8 cellular contexts compared by ENCODE assay signal in the genomic region with DNA sequence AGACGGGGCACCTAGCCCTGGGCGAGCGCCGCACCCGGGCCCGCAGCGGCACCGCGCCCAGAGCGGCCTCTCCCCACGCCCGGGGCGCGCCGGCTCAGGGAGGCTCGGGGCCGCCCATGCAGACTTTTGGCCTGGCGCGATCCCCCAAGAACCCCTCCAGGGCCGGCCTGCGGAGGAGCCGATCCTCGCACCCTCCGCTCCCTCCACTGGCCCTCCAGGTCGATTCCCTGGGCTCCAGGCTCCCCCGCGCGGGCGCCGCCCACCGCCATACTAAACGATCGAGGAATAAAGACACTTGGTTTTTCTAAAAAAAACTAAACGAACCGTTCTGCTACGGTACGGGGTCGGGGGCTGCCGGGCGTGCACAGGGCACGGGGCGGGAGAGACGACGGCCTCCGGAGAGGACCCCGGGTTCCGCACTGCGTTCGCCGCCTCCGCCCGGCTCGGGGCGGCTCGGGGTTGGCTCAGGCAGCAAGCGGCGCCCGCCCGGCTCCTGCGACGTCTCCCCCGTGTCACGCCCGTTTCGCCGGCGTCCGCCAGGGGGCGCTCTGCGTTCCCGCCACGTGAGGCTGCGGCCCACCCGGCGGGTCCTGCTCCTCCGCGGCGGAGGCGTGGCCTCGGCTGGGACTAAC. TPM values are rescaled to one million over a fixed set of nuclear protein-coding genes. Genes with fewer than 3 reads are reported as not detected.
DNase-seq lines count a peak whose midpoint lies in the region; ATAC-seq and TF ChIP-seq lines count a peak whose summit lies in the region.

No MANE protein-coding gene starts in this region.

- H3K4me1 Mint-ChIP-seq in activated naive CD8-positive, alpha-beta T cell treated with anti-CD3 and anti-CD28 coated beads, Interleukin-2, amount 50 U/mL, for 24 hours: peaks cover 27% of the 10 kb centered on the region

- no peaks in the 10 kb centered on the region for H4K20me1 ChIP-seq in SU-DHL-6 (ENCODE audit: low read depth, low read length)

- peak overlapping the region; percentile 93 for H2AFZ ChIP-seq in SU-DHL-6 (ENCODE audit: low read depth, low read length, severe bottlenecking)

- no peaks in the 10 kb centered on the region for H3K9me3 Mint-ChIP-seq in activated naive CD8-positive, alpha-beta T cell treated with anti-CD3 and anti-CD28 coated beads, Interleukin-2, amount 50 U/mL, for 24 hours

- peak overlapping the region; percentile 71 for H3K27ac Mint-ChIP-seq in activated naive CD8-positive, alpha-beta T cell treated with anti-CD3 and anti-CD28 coated beads, Interleukin-2, amount 50 U/mL, for 24 hours

- DNase-seq in NCI-H128 (lab: John Stamatoyannopoulos, UW; ENCODE audit: unreplicated experiment) (peak; percentile 86), cardiac septum (ENCODE audit: low spot score) (peak; percentile 98), pons (ENCODE audit: low spot score) (peak; percentile 92), transverse colon (peak; percentile 97)
- DNase-seq in activated naive CD8-positive, alpha-beta T cell treated with anti-CD3 and anti-CD28 coated beads, Interleukin-2, amount 50 U/mL, for 24 hours: peak; percentile 99

- intact Hi-C loops in cardiac septum (cut with DNase I) (loop anchor here (2.0 kb wide), 1 partner anchor 35 kb away; a partner anchor contains a TSS), transverse colon (cut with DNase I; ENCODE audit: low total_unique reads) (loop anchor here (5.0 kb wide), 2 partner anchors 34 to 54 kb away; a partner anchor contains a TSS)

- TF ChIP-seq EP300 in transverse colon (IDR thresholded peaks at IDR 0.05; ENCODE audit: low read depth): no peak

- no peaks in the 10 kb centered on the region for H3K27me3 Mint-ChIP-seq in activated naive CD8-positive, alpha-beta T cell treated with anti-CD3 and anti-CD28 coated beads, Interleukin-2, amount 50 U/mL, for 24 hours

- no peaks in the 10 kb centered on the region for H3K9me2 ChIP-seq in SU-DHL-6 (replicated peaks; ENCODE audit: insufficient read depth, low read length)

- WGBS in transverse colon (ENCODE audit: low coverage in 1 of 2), 2 donors: 0% methylated on average over 64 of the region's 80 CpGs; no CpG with 5 or more reads in 1 of the 2 donors

- H3K9ac ChIP-seq in SU-DHL-6 (ENCODE audit: low read length): peak overlapping the region; percentile 69

- H3K36me3 ChIP-seq in SU-DHL-6 (ENCODE audit: low read length) (no peaks in the 10 kb centered on the region), transverse colon (no peaks in the 10 kb centered on the region)

- peak; percentile 85 for ATAC-seq in HG02759 (IDR thresholded peaks at IDR 0.05; ENCODE audit: unreplicated experiment)
- ATAC-seq in activated naive CD8-positive, alpha-beta T cell treated with anti-CD3 and anti-CD28 coated beads, Interleukin-2, amount 50 U/mL, for 24 hours: peak; percentile 93

- TF ChIP-seq CTCF in GM12875 (IDR thresholded peaks at IDR 0.05; ENCODE audit: borderline replicate concordance, insufficient read depth, low read depth, low read length): peak; percentile 96
- peak; percentile 64 for TF ChIP-seq CTCF in SU-DHL-6 (IDR thresholded peaks at IDR 0.05; ENCODE audit: insufficient read depth, low read length, poor library complexity, severe bottlenecking)
- TF ChIP-seq CTCF in transverse colon (IDR thresholded peaks at IDR 0.05): peak; percentile 52 to 95 (median 89)

- H3K4me3 Mint-ChIP-seq in activated naive CD8-positive, alpha-beta T cell treated with anti-CD3 and anti-CD28 coated beads, Interleukin-2, amount 50 U/mL, for 24 hours: peak overlapping the region; percentile 80

- TF ChIP-seq POLR2A in transverse colon (IDR thresholded peaks at IDR 0.05): peak; percentile 75

- no peaks in the 10 kb centered on the region for H3K9me3 ChIP-seq in SU-DHL-6 (ENCODE audit: insufficient read depth, low read length)
- no peaks in the 10 kb centered on the region for H3K9me3 ChIP-seq in transverse colon

- H3K4me3 ChIP-seq in GM12875 (ENCODE audit: low read depth, low read length): peak overlapping the region; percentile 43
- H3K4me3 ChIP-seq in SU-DHL-6 (ENCODE audit: insufficient read depth, low read length, poor library complexity, severe bottlenecking): peak overlapping the region; percentile 62
- peak overlapping the region; percentile 35 to 72 (median 52) for H3K4me3 ChIP-seq in transverse colon

- H3K79me2 ChIP-seq in SU-DHL-6 (ENCODE audit: insufficient read depth, low read length): no peaks in the 10 kb centered on the region

- H3K27ac ChIP-seq in SU-DHL-6 (ENCODE audit: low read depth, low read length) (no peak overlapping the region), transverse colon (peak overlapping the region; percentile 92 to 94 (median 92))

- 0 out of 2 replicates have a peak, but pooled peaks cover 3% of the 10 kb centered on the region for H3F3A ChIP-seq in SU-DHL-6 (ENCODE audit: insufficient read depth)

- in situ Hi-C loops in transverse colon (cut with MboI; ENCODE audit: low pct_ligation_motif_present in 1 of 4, low pct_unique_long_range_greater_than_20kb in 1 of 4, low sequenced_read_pairs in 3 of 4): loop anchor here (10.0 to 25.0 kb wide), 2 partner anchors 121 to 124 kb away; a partner anchor contains a TSS

- H3K4me2 ChIP-seq in SU-DHL-6 (ENCODE audit: low read depth, low read length, poor library complexity, severe bottlenecking): peak overlapping the region; percentile 75

- no peaks in the 10 kb centered on the region for H3K36me3 Mint-ChIP-seq in activated naive CD8-positive, alpha-beta T cell treated with anti-CD3 and anti-CD28 coated beads, Interleukin-2, amount 50 U/mL, for 24 hours (ENCODE audit: low read depth)

- peaks cover 25 to 51% (median 35%) of the 10 kb centered on the region in 4 donors for H3K4me1 ChIP-seq in transverse colon

- H3K27me3 ChIP-seq in SU-DHL-6 (ENCODE audit: low read length) (no peaks in the 10 kb centered on the region), transverse colon (no peaks in the 10 kb centered on the region)

RNA-seq across cellular contexts. Expression of a gene that starts 0.4 kb away (rescaled TPM):
- total RNA-seq in cardiac septum (1.1 TPM), transverse colon (10 to 100 TPM in 1 of 4 donors, 1 to 10 TPM in 3; 1.8 to 12.0 (median 6.3) TPM)

RNA-seq across cellular contexts. Expression of a gene that starts 7.8 kb away (rescaled TPM):
- total RNA-seq in cardiac septum (21.0 TPM), transverse colon (100 to 1,000 TPM in 1 of 4 donors, 10 to 100 TPM in 3; 41.0 to 152 (median 65.6) TPM)

RNA-seq across cellular contexts. Expression of a gene that starts 14.8 kb away (rescaled TPM):
- total RNA-seq in cardiac septum (339 TPM), transverse colon (100 to 1,000 TPM in 3 of 4 donors, 10 to 100 TPM in 1; 92.7 to 320 (median 202) TPM)

RNA-seq across cellular contexts. Expression of a gene that starts 32.7 kb away (rescaled TPM):
- total RNA-seq in cardiac septum: 0.48 TPM
- total RNA-seq in transverse colon: 1 to 10 TPM in 2 of 4 donors, under 1 TPM in 1, not detected in 1; 0.27 to 4.9 (median 1.1) TPM

RNA-seq across cellular contexts. Expression of a gene that starts 34.7 kb away (rescaled TPM):
- 11.7 TPM for total RNA-seq in cardiac septum
- 10 to 100 TPM in 3 of 4 donors, 1 to 10 TPM in 1; 9.7 to 39.2 (median 13.9) TPM for total RNA-seq in transverse colon
